In genomic region chr10:22625511-22626288, GRCh38 we compare ENCODE assay signal across 11 cellular contexts.
DNase-seq lines count a peak whose midpoint lies in the region; ATAC-seq and TF ChIP-seq lines count a peak whose summit lies in the region.
"Had no signal": no experiment of that assay in that cellular context is flagged by ENCODE, and none has a peak within 500 bp of the region (broad histone marks: within the 10 kb centered on the region; RNA-seq: fewer than 3 reads in every experiment).

No MANE protein-coding gene starts in this region.

- H3K4me3 ChIP-seq in iPS-18a (ENCODE audit: low read length) (no peak overlapping the region), esophagus squamous epithelium (no peak overlapping the region), H7 (ENCODE audit: insufficient read depth, low read depth, low read length) (no peak overlapping the region)

- no peak for TF ChIP-seq POLR2A in esophagus squamous epithelium (IDR thresholded peaks at IDR 0.05)

- intact Hi-C loops in activated naive CD4-positive, alpha-beta T cell treated with anti-CD3 and anti-CD28 coated beads for 36 hours (cut with micrococcal nuclease) = loop anchor here (5.0 kb wide), 1 partner anchor 822 kb away; no protein-coding TSS in a partner anchor
- intact Hi-C loops in esophagus squamous epithelium (cut with DNase I) = no loop called here

- TF ChIP-seq CTCF in esophagus squamous epithelium (IDR thresholded peaks at IDR 0.05) = no peak

- H3K27me3 ChIP-seq in iPS-18a (ENCODE audit: control insufficient read depth, insufficient read depth, low read length) = no peaks in the 10 kb centered on the region
- H3K27me3 ChIP-seq in esophagus squamous epithelium = no peaks in the 10 kb centered on the region
- H3K27me3 ChIP-seq in H7 (ENCODE audit: control insufficient read depth, insufficient read depth, low read length) = no peaks in the 10 kb centered on the region

- H3K36me3 Mint-ChIP-seq in activated naive CD4-positive, alpha-beta T cell treated with anti-CD3 and anti-CD28 coated beads for 36 hours (ENCODE audit: low read depth) = peaks cover 3% of the 10 kb centered on the region
- peaks cover 19% of the 10 kb centered on the region for H3K36me3 Mint-ChIP-seq in activated naive CD4-positive, alpha-beta T cell treated with anti-CD3 and anti-CD28 coated beads, Interleukin-2, amount 10 ng/mL, durations not matched to agents 7 days and 5 days
- no peaks in the 10 kb centered on the region for H3K36me3 Mint-ChIP-seq in T-helper 17 cell (ENCODE audit: low read depth)

- peak overlapping the region; percentile 17 for H3K9ac ChIP-seq in iPS-18a (ENCODE audit: low read length)

- H3K27ac ChIP-seq in iPS-18a (ENCODE audit: low read length) (peak overlapping the region; percentile 24), substantia nigra (ENCODE audit: low read depth, low read length, poor library complexity, severe bottlenecking) (peak overlapping the region; percentile 86), esophagus squamous epithelium (peak overlapping the region in 2 of 4 donors; percentile 7 to 9)

- peak overlapping the region; percentile 77 for H3K27ac Mint-ChIP-seq in activated naive CD4-positive, alpha-beta T cell treated with anti-CD3 and anti-CD28 coated beads for 36 hours
- no peak overlapping the region for H3K27ac Mint-ChIP-seq in activated naive CD4-positive, alpha-beta T cell treated with anti-CD3 and anti-CD28 coated beads, Interleukin-2, amount 10 ng/mL, durations not matched to agents 7 days and 5 days
- H3K27ac Mint-ChIP-seq in T-helper 17 cell = peak overlapping the region; percentile 99

- peaks cover 91% of the 10 kb centered on the region for H3K4me1 Mint-ChIP-seq in activated naive CD4-positive, alpha-beta T cell treated with anti-CD3 and anti-CD28 coated beads for 36 hours (ENCODE audit: low read depth)
- H3K4me1 Mint-ChIP-seq in activated naive CD4-positive, alpha-beta T cell treated with anti-CD3 and anti-CD28 coated beads, Interleukin-2, amount 10 ng/mL, durations not matched to agents 7 days and 5 days = peaks cover 88% of the 10 kb centered on the region
- H3K4me1 Mint-ChIP-seq in T-helper 17 cell = peaks cover 68% of the 10 kb centered on the region

- CTCF ChIA-PET in activated naive CD4-positive, alpha-beta T cell treated with anti-CD3 and anti-CD28 coated beads for 36 hours (lab: Charles Lee) = interaction anchor here (0.7 kb wide), 1 partner anchor 51 kb away, joined by 3 read pairs; no protein-coding TSS in a partner anchor
- CTCF ChIA-PET in activated naive CD4-positive, alpha-beta T cell treated with anti-CD3 and anti-CD28 coated beads, Interleukin-2, amount 10 ng/mL, durations not matched to agents 7 days and 5 days (lab: Charles Lee) = interaction anchor here (1.3 kb wide), 1 partner anchor 9 kb away, joined by 6 read pairs; no protein-coding TSS in a partner anchor

- DNase-seq in activated naive CD4-positive, alpha-beta T cell treated with anti-CD3 and anti-CD28 coated beads for 36 hours = no peak
- DNase-seq in activated naive CD4-positive, alpha-beta T cell treated with anti-CD3 and anti-CD28 coated beads, Interleukin-2, amount 10 ng/mL, durations not matched to agents 7 days and 5 days = no peak
- DNase-seq in T-helper 17 cell (no peak), substantia nigra (lab: John Stamatoyannopoulos, UW) (peak in 1 of 49 donors; percentile 20), esophagus squamous epithelium (lab: John Stamatoyannopoulos, UW) (no peak), superior temporal gyrus (ENCODE audit: extremely low spot score) (no peak), H7 (no peak)
- DNase-seq: KBM-7, NCI-H510A treated with DMSO at 0.1 percent for 48 hours, T-helper 1 cell had no signal

- H3K9me3 ChIP-seq in T-helper 17 cell (ENCODE audit: control insufficient read depth, low read length, poor library complexity, severe bottlenecking) (no peaks in the 10 kb centered on the region), iPS-18a (ENCODE audit: control insufficient read depth, low read depth, low read length) (no peaks in the 10 kb centered on the region), esophagus squamous epithelium (no peaks in the 10 kb centered on the region)

- H3K27me3 Mint-ChIP-seq in activated naive CD4-positive, alpha-beta T cell treated with anti-CD3 and anti-CD28 coated beads for 36 hours (ENCODE audit: low read depth) = no peaks in the 10 kb centered on the region
- H3K27me3 Mint-ChIP-seq in activated naive CD4-positive, alpha-beta T cell treated with anti-CD3 and anti-CD28 coated beads, Interleukin-2, amount 10 ng/mL, durations not matched to agents 7 days and 5 days = no peaks in the 10 kb centered on the region
- no peaks in the 10 kb centered on the region for H3K27me3 Mint-ChIP-seq in T-helper 17 cell

- no peak overlapping the region for H3K4me3 Mint-ChIP-seq in activated naive CD4-positive, alpha-beta T cell treated with anti-CD3 and anti-CD28 coated beads for 36 hours
- no peak overlapping the region for H3K4me3 Mint-ChIP-seq in activated naive CD4-positive, alpha-beta T cell treated with anti-CD3 and anti-CD28 coated beads, Interleukin-2, amount 10 ng/mL, durations not matched to agents 7 days and 5 days
- peak overlapping the region; percentile 52 for H3K4me3 Mint-ChIP-seq in T-helper 17 cell

- H3K4me1 ChIP-seq in iPS-18a (ENCODE audit: control insufficient read depth, low read depth, low read length) (peaks cover 54% of the 10 kb centered on the region), esophagus squamous epithelium (peaks cover 11 to 71% (median 22%) of the 10 kb centered on the region in 3 donors)

- H3K9me3 Mint-ChIP-seq in activated naive CD4-positive, alpha-beta T cell treated with anti-CD3 and anti-CD28 coated beads for 36 hours = no peaks in the 10 kb centered on the region
- no peaks in the 10 kb centered on the region for H3K9me3 Mint-ChIP-seq in activated naive CD4-positive, alpha-beta T cell treated with anti-CD3 and anti-CD28 coated beads, Interleukin-2, amount 10 ng/mL, durations not matched to agents 7 days and 5 days

- 83 to 87% methylated on average over 9 of the region's 9 CpGs for WGBS in esophagus squamous epithelium, 2 donors

- no peak for ATAC-seq in T-helper 17 cell

- H3K36me3 ChIP-seq in iPS-18a (ENCODE audit: control insufficient read depth, low read depth, low read length) (no peaks in the 10 kb centered on the region), esophagus squamous epithelium (no peaks in the 10 kb centered on the region), H7 (replicated peaks; ENCODE audit: control insufficient read depth, insufficient read depth, low read length) (no peaks in the 10 kb centered on the region)
